ENCODE assay signal across 1 cellular context in the genomic region with DNA sequence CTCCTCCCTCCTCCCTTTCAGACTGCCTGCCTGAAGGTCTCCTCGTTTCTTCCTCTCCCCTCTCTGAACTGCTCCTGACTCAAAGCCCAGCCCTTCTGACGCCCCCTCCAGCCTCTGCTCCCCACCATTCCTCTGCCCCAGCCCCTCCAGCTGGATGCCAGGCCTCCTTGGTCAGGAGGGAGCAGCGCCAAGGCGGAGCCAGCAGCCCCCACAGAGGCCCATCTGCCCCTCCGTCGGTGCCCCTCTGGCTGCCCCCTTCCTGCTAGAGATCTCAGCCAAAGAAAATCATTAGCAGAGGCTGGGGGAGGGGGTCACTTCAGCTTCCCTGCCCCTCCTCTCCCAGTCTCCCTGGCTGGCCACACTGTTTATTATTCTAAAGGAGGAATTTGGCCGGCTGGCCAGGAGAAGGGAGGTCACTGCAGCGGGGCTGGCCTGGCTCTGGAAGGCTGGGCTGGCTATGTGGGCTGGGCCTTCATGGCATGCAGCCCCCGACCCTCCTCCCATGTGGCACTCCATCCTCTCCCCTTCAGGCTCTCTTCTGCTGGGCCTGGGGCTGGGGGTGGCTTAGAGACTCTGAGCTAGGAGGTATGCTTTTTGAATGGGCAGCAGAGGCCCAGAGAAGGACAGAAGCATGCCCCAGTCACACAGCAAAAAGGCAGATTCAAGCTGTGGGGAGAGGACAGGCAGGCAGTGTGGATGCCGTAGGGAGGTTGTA.
TF ChIP-seq lines count a peak whose summit lies in the region.

No MANE protein-coding gene starts in this region.

TF ChIP-seq in HepG2, 621 proteins besides CTCF, POLR2A, EP300 and RAD21 (continued from another document and continues in another):
- TF ChIP-seq, protein P1, sequence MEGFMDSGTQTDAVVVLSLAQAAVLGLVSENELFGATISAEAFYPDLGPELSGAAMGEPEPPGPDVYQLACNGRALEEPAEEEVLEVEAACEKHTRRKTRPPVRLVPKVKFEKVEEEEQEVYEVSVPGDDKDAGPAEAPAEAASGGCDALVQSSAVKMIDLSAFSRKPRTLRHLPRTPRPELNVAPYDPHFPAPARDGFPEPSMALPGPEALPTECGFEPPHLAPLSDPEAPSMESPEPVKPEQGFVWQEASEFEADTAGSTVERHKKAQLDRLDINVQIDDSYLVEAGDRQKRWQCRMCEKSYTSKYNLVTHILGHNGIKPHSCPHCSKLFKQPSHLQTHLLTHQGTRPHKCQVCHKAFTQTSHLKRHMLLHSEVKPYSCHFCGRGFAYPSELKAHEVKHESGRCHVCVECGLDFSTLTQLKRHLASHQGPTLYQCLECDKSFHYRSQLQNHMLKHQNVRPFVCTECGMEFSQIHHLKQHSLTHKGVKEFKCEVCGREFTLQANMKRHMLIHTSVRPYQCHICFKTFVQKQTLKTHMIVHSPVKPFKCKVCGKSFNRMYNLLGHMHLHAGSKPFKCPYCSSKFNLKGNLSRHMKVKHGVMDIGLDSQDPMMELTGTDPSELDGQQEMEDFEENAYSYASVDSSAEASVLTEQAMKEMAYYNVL (CRISPR knock-in tag; IDR thresholded peaks at IDR 0.05; ENCODE audit: borderline replicate concordance), result no peak
- peak; percentile 97 for TF ChIP-seq PHF21A (CRISPR knock-in tag; IDR thresholded peaks at IDR 0.05)
- peak; percentile 68; the same call in 1 of the 2 replicates for TF ChIP-seq ZNF713 (CRISPR knock-in tag; IDR thresholded peaks at IDR 0.05)
- TF ChIP-seq, protein P2, sequence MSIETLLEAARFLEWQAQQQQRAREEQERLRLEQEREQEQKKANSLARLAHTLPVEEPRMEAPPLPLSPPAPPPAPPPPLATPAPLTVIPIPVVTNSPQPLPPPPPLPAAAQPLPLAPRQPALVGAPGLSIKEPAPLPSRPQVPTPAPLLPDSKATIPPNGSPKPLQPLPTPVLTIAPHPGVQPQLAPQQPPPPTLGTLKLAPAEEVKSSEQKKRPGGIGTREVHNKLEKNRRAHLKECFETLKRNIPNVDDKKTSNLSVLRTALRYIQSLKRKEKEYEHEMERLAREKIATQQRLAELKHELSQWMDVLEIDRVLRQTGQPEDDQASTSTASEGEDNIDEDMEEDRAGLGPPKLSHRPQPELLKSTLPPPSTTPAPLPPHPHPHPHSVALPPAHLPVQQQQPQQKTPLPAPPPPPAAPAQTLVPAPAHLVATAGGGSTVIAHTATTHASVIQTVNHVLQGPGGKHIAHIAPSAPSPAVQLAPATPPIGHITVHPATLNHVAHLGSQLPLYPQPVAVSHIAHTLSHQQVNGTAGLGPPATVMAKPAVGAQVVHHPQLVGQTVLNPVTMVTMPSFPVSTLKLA (IDR thresholded peaks at IDR 0.05), result no peak
- TF ChIP-seq HCFC1 (IDR thresholded peaks at IDR 0.05; ENCODE audit: low read depth, low read length), result no peak
- TF ChIP-seq, protein P3, sequence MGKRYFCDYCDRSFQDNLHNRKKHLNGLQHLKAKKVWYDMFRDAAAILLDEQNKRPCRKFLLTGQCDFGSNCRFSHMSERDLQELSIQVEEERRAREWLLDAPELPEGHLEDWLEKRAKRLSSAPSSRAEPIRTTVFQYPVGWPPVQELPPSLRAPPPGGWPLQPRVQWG (CRISPR knock-in tag; IDR thresholded peaks at IDR 0.05; ENCODE audit: borderline replicate concordance, low read depth), result no peak
- no peak for TF ChIP-seq SETDB1 (CRISPR knock-in tag; IDR thresholded peaks at IDR 0.05; ENCODE audit: borderline replicate concordance)
- peak; percentile 39; the same call in 1 of the 2 replicates for TF ChIP-seq RARA (CRISPR knock-in tag; IDR thresholded peaks at IDR 0.05)
- TF ChIP-seq HOXD1 (CRISPR knock-in tag; IDR thresholded peaks at IDR 0.05), result no peak
- TF ChIP-seq, protein P4, sequence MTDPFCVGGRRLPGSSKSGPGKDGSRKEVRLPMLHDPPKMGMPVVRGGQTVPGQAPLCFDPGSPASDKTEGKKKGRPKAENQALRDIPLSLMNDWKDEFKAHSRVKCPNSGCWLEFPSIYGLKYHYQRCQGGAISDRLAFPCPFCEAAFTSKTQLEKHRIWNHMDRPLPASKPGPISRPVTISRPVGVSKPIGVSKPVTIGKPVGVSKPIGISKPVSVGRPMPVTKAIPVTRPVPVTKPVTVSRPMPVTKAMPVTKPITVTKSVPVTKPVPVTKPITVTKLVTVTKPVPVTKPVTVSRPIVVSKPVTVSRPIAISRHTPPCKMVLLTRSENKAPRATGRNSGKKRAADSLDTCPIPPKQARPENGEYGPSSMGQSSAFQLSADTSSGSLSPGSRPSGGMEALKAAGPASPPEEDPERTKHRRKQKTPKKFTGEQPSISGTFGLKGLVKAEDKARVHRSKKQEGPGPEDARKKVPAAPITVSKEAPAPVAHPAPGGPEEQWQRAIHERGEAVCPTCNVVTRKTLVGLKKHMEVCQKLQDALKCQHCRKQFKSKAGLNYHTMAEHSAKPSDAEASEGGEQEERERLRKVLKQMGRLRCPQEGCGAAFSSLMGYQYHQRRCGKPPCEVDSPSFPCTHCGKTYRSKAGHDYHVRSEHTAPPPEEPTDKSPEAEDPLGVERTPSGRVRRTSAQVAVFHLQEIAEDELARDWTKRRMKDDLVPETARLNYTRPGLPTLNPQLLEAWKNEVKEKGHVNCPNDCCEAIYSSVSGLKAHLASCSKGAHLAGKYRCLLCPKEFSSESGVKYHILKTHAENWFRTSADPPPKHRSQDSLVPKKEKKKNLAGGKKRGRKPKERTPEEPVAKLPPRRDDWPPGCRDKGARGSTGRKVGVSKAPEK (CRISPR knock-in tag; IDR thresholded peaks at IDR 0.05; ENCODE audit: borderline replicate concordance), result no peak
- TF ChIP-seq REL (CRISPR knock-in tag; conservative IDR thresholded peaks at IDR 0.05), result no peak
- TF ChIP-seq KLF13 (CRISPR knock-in tag; IDR thresholded peaks at IDR 0.05), result no peak
- TF ChIP-seq, protein P5, sequence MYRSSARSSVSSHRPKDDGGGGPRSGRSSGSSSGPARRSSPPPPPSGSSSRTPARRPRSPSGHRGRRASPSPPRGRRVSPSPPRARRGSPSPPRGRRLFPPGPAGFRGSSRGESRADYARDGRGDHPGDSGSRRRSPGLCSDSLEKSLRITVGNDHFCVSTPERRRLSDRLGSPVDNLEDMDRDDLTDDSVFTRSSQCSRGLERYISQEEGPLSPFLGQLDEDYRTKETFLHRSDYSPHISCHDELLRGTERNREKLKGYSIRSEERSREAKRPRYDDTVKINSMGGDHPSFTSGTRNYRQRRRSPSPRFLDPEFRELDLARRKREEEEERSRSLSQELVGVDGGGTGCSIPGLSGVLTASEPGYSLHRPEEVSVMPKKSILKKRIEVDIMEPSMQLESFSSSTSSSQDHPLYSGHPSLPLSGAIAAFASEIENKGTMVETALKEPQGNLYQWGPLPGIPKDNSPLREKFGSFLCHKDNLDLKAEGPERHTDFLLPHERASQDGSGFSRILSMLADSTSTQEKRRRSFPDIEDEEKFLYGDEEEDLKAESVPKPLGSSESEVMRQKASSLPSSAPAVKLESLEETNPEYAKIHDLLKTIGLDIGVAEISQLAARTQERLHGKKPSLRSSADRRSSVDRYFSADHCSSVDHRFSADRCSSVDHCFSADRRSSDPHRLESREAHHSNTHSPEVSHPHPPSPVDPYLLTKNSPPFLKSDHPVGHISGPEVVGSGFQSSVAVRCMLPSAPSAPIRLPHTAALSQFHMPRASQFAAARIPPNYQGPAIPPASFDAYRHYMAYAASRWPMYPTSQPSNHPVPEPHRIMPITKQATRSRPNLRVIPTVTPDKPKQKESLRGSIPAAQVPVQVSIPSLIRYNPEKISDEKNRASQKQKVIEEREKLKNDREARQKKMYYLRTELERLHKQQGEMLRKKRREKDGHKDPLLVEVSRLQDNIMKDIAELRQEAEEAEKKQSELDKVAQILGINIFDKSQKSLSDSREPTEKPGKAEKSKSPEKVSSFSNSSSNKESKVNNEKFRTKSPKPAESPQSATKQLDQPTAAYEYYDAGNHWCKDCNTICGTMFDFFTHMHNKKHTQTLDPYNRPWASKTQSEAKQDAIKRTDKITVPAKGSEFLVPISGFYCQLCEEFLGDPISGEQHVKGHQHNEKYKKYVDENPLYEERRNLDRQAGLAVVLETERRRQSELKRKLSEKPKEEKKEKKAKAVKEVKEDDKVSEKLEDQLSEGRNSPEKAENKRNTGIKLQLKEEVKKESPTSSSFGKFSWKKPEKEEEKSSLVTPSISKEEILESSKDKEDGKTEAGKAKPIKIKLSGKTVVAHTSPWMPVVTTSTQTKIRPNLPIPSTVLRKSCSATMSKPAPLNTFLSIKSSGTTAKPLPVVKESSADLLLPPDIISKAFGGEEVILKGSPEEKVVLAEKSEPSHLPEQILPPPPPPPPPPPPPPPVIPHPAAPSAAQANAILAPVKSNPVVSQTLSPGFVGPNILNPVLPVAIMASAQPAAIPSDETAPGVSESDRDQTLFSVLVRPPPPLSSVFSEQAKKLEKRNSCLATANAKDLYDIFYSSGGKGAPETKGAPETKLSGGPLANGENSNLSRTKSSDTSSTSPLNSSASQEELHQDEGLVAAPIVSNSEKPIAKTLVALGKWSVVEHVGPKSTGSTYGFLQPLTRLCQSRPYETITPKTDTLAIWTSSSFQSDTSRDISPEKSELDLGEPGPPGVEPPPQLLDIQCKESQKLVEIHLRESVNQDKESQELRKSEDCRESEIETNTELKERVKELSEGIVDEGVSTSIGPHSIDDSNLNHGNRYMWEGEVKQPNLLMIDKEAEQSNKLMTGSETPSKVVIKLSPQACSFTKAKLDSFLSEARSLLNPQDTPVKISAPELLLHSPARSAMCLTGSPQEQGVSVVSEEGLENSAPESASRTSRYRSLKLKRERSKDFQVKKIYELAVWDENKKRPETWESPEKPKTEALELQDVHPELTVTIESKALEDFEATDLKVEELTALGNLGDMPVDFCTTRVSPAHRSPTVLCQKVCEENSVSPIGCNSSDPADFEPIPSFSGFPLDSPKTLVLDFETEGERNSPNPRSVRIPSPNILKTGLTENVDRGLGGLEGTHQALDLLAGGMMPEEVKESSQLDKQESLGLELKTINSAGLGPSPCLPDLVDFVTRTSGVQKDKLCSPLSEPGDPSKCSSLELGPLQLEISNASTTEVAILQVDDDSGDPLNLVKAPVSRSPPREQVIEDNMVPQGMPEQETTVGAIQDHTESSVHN (CRISPR knock-in tag; IDR thresholded peaks at IDR 0.05), result no peak
- TF ChIP-seq HDAC6 (IDR thresholded peaks at IDR 0.05; ENCODE audit: low read depth, low read length), result no peak
- TF ChIP-seq SATB2 (CRISPR knock-in tag; IDR thresholded peaks at IDR 0.05), result no peak
- no peak for TF ChIP-seq ZFP36 (IDR thresholded peaks at IDR 0.05; ENCODE audit: borderline replicate concordance, low read depth, low read length, partially characterized antibody)
- peak; percentile 65 for TF ChIP-seq AGO2 (optimal IDR thresholded peaks at IDR 0.05; ENCODE audit: low read depth, low read length)
- TF ChIP-seq, protein P6, sequence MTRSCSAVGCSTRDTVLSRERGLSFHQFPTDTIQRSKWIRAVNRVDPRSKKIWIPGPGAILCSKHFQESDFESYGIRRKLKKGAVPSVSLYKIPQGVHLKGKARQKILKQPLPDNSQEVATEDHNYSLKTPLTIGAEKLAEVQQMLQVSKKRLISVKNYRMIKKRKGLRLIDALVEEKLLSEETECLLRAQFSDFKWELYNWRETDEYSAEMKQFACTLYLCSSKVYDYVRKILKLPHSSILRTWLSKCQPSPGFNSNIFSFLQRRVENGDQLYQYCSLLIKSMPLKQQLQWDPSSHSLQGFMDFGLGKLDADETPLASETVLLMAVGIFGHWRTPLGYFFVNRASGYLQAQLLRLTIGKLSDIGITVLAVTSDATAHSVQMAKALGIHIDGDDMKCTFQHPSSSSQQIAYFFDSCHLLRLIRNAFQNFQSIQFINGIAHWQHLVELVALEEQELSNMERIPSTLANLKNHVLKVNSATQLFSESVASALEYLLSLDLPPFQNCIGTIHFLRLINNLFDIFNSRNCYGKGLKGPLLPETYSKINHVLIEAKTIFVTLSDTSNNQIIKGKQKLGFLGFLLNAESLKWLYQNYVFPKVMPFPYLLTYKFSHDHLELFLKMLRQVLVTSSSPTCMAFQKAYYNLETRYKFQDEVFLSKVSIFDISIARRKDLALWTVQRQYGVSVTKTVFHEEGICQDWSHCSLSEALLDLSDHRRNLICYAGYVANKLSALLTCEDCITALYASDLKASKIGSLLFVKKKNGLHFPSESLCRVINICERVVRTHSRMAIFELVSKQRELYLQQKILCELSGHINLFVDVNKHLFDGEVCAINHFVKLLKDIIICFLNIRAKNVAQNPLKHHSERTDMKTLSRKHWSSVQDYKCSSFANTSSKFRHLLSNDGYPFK (CRISPR knock-in tag; IDR thresholded peaks at IDR 0.05; ENCODE audit: borderline replicate concordance), result peak; percentile 62; the same call in 1 of the 2 replicates
- TF ChIP-seq MBD4 (IDR thresholded peaks at IDR 0.05; ENCODE audit: borderline replicate concordance, low read length), result no peak
- TF ChIP-seq ARNT (IDR thresholded peaks at IDR 0.05), result no peak
- no peak for TF ChIP-seq CENPT (CRISPR knock-in tag; IDR thresholded peaks at IDR 0.05; ENCODE audit: low read depth)
- TF ChIP-seq SP4 (CRISPR knock-in tag; IDR thresholded peaks at IDR 0.05), result no peak; the same call in 1 of the 2 replicates
- no peak for TF ChIP-seq NFRKB (IDR thresholded peaks at IDR 0.05)
- TF ChIP-seq ZNF816 (CRISPR knock-in tag; IDR thresholded peaks at IDR 0.05; ENCODE audit: borderline replicate concordance), result no peak
- no peak; the same call in 1 of the 2 replicates for TF ChIP-seq ETV6 (CRISPR knock-in tag; conservative IDR thresholded peaks at IDR 0.05)
- TF ChIP-seq, protein P7, sequence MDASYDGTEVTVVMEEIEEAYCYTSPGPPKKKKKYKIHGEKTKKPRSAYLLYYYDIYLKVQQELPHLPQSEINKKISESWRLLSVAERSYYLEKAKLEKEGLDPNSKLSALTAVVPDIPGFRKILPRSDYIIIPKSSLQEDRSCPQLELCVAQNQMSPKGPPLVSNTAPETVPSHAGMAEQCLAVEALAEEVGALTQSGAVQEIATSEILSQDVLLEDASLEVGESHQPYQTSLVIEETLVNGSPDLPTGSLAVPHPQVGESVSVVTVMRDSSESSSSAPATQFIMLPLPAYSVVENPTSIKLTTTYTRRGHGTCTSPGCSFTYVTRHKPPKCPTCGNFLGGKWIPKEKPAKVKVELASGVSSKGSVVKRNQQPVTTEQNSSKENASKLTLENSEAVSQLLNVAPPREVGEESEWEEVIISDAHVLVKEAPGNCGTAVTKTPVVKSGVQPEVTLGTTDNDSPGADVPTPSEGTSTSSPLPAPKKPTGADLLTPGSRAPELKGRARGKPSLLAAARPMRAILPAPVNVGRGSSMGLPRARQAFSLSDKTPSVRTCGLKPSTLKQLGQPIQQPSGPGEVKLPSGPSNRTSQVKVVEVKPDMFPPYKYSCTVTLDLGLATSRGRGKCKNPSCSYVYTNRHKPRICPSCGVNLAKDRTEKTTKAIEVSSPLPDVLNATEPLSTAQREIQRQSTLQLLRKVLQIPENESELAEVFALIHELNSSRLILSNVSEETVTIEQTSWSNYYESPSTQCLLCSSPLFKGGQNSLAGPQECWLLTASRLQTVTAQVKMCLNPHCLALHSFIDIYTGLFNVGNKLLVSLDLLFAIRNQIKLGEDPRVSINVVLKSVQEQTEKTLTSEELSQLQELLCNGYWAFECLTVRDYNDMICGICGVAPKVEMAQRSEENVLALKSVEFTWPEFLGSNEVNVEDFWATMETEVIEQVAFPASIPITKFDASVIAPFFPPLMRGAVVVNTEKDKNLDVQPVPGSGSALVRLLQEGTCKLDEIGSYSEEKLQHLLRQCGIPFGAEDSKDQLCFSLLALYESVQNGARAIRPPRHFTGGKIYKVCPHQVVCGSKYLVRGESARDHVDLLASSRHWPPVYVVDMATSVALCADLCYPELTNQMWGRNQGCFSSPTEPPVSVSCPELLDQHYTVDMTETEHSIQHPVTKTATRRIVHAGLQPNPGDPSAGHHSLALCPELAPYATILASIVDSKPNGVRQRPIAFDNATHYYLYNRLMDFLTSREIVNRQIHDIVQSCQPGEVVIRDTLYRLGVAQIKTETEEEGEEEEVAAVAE (CRISPR knock-in tag; IDR thresholded peaks at IDR 0.05; ENCODE audit: borderline replicate concordance), result no peak
- no peak for TF ChIP-seq ZNF337 (CRISPR knock-in tag; IDR thresholded peaks at IDR 0.05; ENCODE audit: borderline replicate concordance, low read depth)
- no peak for TF ChIP-seq GLI4 (CRISPR knock-in tag; IDR thresholded peaks at IDR 0.05; ENCODE audit: borderline replicate concordance)
- TF ChIP-seq ZNF766 (CRISPR knock-in tag; IDR thresholded peaks at IDR 0.05; ENCODE audit: borderline replicate concordance), result no peak
